ENCODE assay signal across 11 cellular contexts in genomic region chr12:94648578-94648977, GRCh38. TPM values are rescaled to one million over a fixed set of nuclear protein-coding genes. Genes with fewer than 3 reads are reported as not detected.
DNase-seq lines count a peak whose midpoint lies in the region; FAIRE-seq lines count a peak whose summit lies in the region.
"Had no signal": no experiment of that assay in that cellular context is flagged by ENCODE, and none has a peak within 500 bp of the region (broad histone marks: within the 10 kb centered on the region; RNA-seq: fewer than 3 reads in every experiment).

No MANE protein-coding gene starts in this region.

- H3K27me3 ChIP-seq in skeletal muscle tissue (ENCODE audit: control insufficient read depth in 3 of 3, insufficient read depth in 3 of 3, low read length in 3 of 3): no peaks in the 10 kb centered on the region
- H3K27me3 ChIP-seq in SJCRH30: no peaks in the 10 kb centered on the region

- peak overlapping the region; percentile 75 to 85 (median 85) for H3K4me3 ChIP-seq in skeletal muscle tissue (ENCODE audit: low read length in 3 of 3)
- no peak overlapping the region; the same call in 1 of the 2 replicates for H3K4me3 ChIP-seq in SJCRH30

- H3K27me3 Mint-ChIP-seq in activated T-helper 1 cell treated with anti-CD3 and anti-CD28 coated beads, Interleukin-12 subunit alpha, Interleukin-12 subunit beta, Interleukin-2, Interleukin-4 antibody, amounts not matched to agents 30 ng/mL and 10 ng/mL and 1 ng/mL, durations not matched to agents 14 hours and 24 hours and 36 hours (ENCODE audit: insufficient read depth): peaks cover 74% of the 10 kb centered on the region

- no peak overlapping the region for H3K27ac Mint-ChIP-seq in activated T-helper 1 cell treated with anti-CD3 and anti-CD28 coated beads, Interleukin-12 subunit alpha, Interleukin-12 subunit beta, Interleukin-2, Interleukin-4 antibody, amounts not matched to agents 30 ng/mL and 10 ng/mL and 1 ng/mL, durations not matched to agents 14 hours and 24 hours and 36 hours

- H3K9me3 ChIP-seq in skeletal muscle tissue (ENCODE audit: control insufficient read depth in 3 of 3, low read length in 3 of 3): no peaks in the 10 kb centered on the region
- H3K9me3 ChIP-seq in SJCRH30 (replicated peaks): no peaks in the 10 kb centered on the region

- H3K4me1 ChIP-seq in skeletal muscle tissue (ENCODE audit: control insufficient read depth in 3 of 3, insufficient read depth in 3 of 3, low read length in 3 of 3) (peaks cover 34 to 45% (median 38%) of the 10 kb centered on the region in 3 donors), SJCRH30 (no peaks in the 10 kb centered on the region)

- no peaks in the 10 kb centered on the region for H3K9me3 Mint-ChIP-seq in activated T-helper 1 cell treated with anti-CD3 and anti-CD28 coated beads, Interleukin-12 subunit alpha, Interleukin-12 subunit beta, Interleukin-2, Interleukin-4 antibody, amounts not matched to agents 30 ng/mL and 10 ng/mL and 1 ng/mL, durations not matched to agents 14 hours and 24 hours and 36 hours

- H3K4me3 Mint-ChIP-seq in activated T-helper 1 cell treated with anti-CD3 and anti-CD28 coated beads, Interleukin-12 subunit alpha, Interleukin-12 subunit beta, Interleukin-2, Interleukin-4 antibody, amounts not matched to agents 30 ng/mL and 10 ng/mL and 1 ng/mL, durations not matched to agents 14 hours and 24 hours and 36 hours: peak overlapping the region; percentile 80

- intact Hi-C loops in activated T-helper 1 cell treated with anti-CD3 and anti-CD28 coated beads, Interleukin-12 subunit alpha, Interleukin-12 subunit beta, Interleukin-2, Interleukin-4 antibody, amounts not matched to agents 30 ng/mL and 10 ng/mL and 1 ng/mL, durations not matched to agents 14 hours and 24 hours and 36 hours (cut with micrococcal nuclease): loop anchor here (1.0 to 10.0 kb wide), 7 partner anchors 8 to 1724 kb away; partner anchors contain the start of genes EEA1 and PLXNC1

- H3K9ac ChIP-seq in skeletal muscle tissue (ENCODE audit: low read depth in 1 of 3, low read length in 3 of 3): peak overlapping the region; percentile 90 to 97 (median 96)

- peak; percentile 17 for FAIRE-seq in islet of Langerhans (lab: Jason Lieb, UNC)

- peak overlapping the region; percentile 90 for H3K27ac ChIP-seq in skeletal muscle tissue (ENCODE audit: low read depth, low read length)
- no peak overlapping the region for H3K27ac ChIP-seq in SJCRH30

- no peaks in the 10 kb centered on the region for H3K36me3 ChIP-seq in skeletal muscle tissue (ENCODE audit: control insufficient read depth in 3 of 3, insufficient read depth in 3 of 3, low read length in 3 of 3)
- no peaks in the 10 kb centered on the region for H3K36me3 ChIP-seq in SJCRH30

- DNase-seq in HCEC 1CT: peak; percentile 55
- DNase-seq in activated T-helper 1 cell treated with anti-CD3 and anti-CD28 coated beads, Interleukin-12 subunit alpha, Interleukin-12 subunit beta, Interleukin-2, Interleukin-4 antibody, amounts not matched to agents 30 ng/mL and 10 ng/mL and 1 ng/mL, durations not matched to agents 14 hours and 24 hours and 36 hours (ENCODE audit: low spot score): no peak
- no peak for DNase-seq in H4 (ENCODE audit: low spot score)
- no peak for DNase-seq in activated CD4-positive, alpha-beta T cell treated with anti-CD3 and anti-CD28 coated beads for 48 hours
- no peak for DNase-seq in SJCRH30
- no peak for DNase-seq in stimulated activated CD4-positive, alpha-beta T cell treated with anti-CD3 and anti-CD28 coated beads, Interleukin-15, amount 100 ng/mL, for 24 hours
- DNase-seq: activated T-cell treated with anti-CD3 and anti-CD28 coated beads, Interleukin-2, amount 50 U/mL, for 48 hours; effector CD4-positive, alpha-beta T cell; T-helper 9 cell had no signal

- peaks cover 21% of the 10 kb centered on the region for H3K4me1 Mint-ChIP-seq in activated T-helper 1 cell treated with anti-CD3 and anti-CD28 coated beads, Interleukin-12 subunit alpha, Interleukin-12 subunit beta, Interleukin-2, Interleukin-4 antibody, amounts not matched to agents 30 ng/mL and 10 ng/mL and 1 ng/mL, durations not matched to agents 14 hours and 24 hours and 36 hours (ENCODE audit: low read depth)

- no peaks in the 10 kb centered on the region for H3K36me3 Mint-ChIP-seq in activated T-helper 1 cell treated with anti-CD3 and anti-CD28 coated beads, Interleukin-12 subunit alpha, Interleukin-12 subunit beta, Interleukin-2, Interleukin-4 antibody, amounts not matched to agents 30 ng/mL and 10 ng/mL and 1 ng/mL, durations not matched to agents 14 hours and 24 hours and 36 hours (ENCODE audit: low read depth)

RNA-seq across cellular contexts. Expression of gene TMCC3, which starts 1.8 kb away (rescaled TPM):
- 0.08 and 0.12 TPM in 2 replicates for total RNA-seq in activated T-helper 1 cell treated with anti-CD3 and anti-CD28 coated beads, Interleukin-12 subunit alpha, Interleukin-12 subunit beta, Interleukin-2, Interleukin-4 antibody, amounts not matched to agents 30 ng/mL and 10 ng/mL and 1 ng/mL, durations not matched to agents 14 hours and 24 hours and 36 hours
- total RNA-seq in skeletal muscle tissue: 16.7 TPM
- 0.43 and 0.84 TPM in 2 replicates for total RNA-seq in H4 (2014; rRNA removed; shearing (Covaris generic))
- 2.4 and 2.5 TPM in 2 replicates for total RNA-seq in SJCRH30 (2014; rRNA removed; shearing (Covaris generic))
